In genomic region chr12:57133013-57133569, GRCh38 we compare ENCODE assay signal across 1 cellular context.
TF ChIP-seq lines count a peak whose summit lies in the region.

No MANE protein-coding gene starts in this region.

TF ChIP-seq in SK-N-SH, 30 proteins besides CTCF, POLR2A, EP300 and RAD21 (continued from another document):
- no peak for TF ChIP-seq IRF3 (IDR thresholded peaks at IDR 0.05; ENCODE audit: low read depth, low read length)
- no peak for TF ChIP-seq MEF2A (IDR thresholded peaks at IDR 0.05; ENCODE audit: borderline replicate concordance, low read depth)
- TF ChIP-seq RFX5 (IDR thresholded peaks at IDR 0.05; ENCODE audit: low read length) = no peak
- TF ChIP-seq TEAD4 (IDR thresholded peaks at IDR 0.05; ENCODE audit: borderline replicate concordance, insufficient read depth) = no peak
TF ChIP-seq in SK-N-SH: peak in this region for 0.
